ENCODE assay signal across 1 cellular context in the genomic region with DNA sequence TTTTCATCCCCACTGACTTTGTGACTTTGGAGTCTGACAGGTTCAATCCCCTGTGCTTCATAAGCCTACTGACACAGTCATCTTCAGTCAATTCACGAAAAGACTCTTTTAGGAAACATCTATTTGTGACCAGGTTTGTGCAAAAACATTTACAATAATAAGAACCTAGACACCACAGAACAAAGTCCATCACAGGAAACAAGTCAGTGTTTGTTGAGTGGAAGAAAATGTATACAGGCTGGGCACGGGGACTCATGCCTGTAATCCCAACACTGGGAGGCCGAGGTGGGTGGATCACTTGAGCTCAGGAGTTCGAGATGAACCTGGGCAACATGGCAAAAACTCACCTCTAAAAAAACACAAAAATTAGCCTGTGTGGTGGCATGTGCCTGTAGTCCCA.
TF ChIP-seq lines count a peak whose summit lies in the region.

No MANE protein-coding gene starts in this region.

TF ChIP-seq in HepG2, 621 proteins besides CTCF, POLR2A, EP300 and RAD21 (continued from another document and continues in another):
- TF ChIP-seq, protein P1, sequence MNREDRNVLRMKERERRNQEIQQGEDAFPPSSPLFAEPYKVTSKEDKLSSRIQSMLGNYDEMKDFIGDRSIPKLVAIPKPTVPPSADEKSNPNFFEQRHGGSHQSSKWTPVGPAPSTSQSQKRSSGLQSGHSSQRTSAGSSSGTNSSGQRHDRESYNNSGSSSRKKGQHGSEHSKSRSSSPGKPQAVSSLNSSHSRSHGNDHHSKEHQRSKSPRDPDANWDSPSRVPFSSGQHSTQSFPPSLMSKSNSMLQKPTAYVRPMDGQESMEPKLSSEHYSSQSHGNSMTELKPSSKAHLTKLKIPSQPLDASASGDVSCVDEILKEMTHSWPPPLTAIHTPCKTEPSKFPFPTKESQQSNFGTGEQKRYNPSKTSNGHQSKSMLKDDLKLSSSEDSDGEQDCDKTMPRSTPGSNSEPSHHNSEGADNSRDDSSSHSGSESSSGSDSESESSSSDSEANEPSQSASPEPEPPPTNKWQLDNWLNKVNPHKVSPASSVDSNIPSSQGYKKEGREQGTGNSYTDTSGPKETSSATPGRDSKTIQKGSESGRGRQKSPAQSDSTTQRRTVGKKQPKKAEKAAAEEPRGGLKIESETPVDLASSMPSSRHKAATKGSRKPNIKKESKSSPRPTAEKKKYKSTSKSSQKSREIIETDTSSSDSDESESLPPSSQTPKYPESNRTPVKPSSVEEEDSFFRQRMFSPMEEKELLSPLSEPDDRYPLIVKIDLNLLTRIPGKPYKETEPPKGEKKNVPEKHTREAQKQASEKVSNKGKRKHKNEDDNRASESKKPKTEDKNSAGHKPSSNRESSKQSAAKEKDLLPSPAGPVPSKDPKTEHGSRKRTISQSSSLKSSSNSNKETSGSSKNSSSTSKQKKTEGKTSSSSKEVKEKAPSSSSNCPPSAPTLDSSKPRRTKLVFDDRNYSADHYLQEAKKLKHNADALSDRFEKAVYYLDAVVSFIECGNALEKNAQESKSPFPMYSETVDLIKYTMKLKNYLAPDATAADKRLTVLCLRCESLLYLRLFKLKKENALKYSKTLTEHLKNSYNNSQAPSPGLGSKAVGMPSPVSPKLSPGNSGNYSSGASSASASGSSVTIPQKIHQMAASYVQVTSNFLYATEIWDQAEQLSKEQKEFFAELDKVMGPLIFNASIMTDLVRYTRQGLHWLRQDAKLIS (CRISPR knock-in tag; IDR thresholded peaks at IDR 0.05), result no peak
- TF ChIP-seq EED (CRISPR knock-in tag; IDR thresholded peaks at IDR 0.05), result no peak
- TF ChIP-seq SMAD3 (CRISPR knock-in tag; IDR thresholded peaks at IDR 0.05), result peak; percentile 71; the same call in 1 of the 2 replicates
- no peak for TF ChIP-seq ZNF441 (CRISPR knock-in tag; IDR thresholded peaks at IDR 0.05; ENCODE audit: borderline replicate concordance)
- TF ChIP-seq CENPT (CRISPR knock-in tag; IDR thresholded peaks at IDR 0.05; ENCODE audit: low read depth), result no peak
- TF ChIP-seq NCOA2 (CRISPR knock-in tag; IDR thresholded peaks at IDR 0.05), result peak; percentile 56; the same call in 1 of the 2 replicates
- peak; percentile 24; the same call in 1 of the 2 replicates for TF ChIP-seq HOXA3 (CRISPR knock-in tag; IDR thresholded peaks at IDR 0.05)
- no peak for TF ChIP-seq PTBP1 (IDR thresholded peaks at IDR 0.05; ENCODE audit: low read depth, low read length, poor library complexity, severe bottlenecking)
- TF ChIP-seq, protein P2, sequence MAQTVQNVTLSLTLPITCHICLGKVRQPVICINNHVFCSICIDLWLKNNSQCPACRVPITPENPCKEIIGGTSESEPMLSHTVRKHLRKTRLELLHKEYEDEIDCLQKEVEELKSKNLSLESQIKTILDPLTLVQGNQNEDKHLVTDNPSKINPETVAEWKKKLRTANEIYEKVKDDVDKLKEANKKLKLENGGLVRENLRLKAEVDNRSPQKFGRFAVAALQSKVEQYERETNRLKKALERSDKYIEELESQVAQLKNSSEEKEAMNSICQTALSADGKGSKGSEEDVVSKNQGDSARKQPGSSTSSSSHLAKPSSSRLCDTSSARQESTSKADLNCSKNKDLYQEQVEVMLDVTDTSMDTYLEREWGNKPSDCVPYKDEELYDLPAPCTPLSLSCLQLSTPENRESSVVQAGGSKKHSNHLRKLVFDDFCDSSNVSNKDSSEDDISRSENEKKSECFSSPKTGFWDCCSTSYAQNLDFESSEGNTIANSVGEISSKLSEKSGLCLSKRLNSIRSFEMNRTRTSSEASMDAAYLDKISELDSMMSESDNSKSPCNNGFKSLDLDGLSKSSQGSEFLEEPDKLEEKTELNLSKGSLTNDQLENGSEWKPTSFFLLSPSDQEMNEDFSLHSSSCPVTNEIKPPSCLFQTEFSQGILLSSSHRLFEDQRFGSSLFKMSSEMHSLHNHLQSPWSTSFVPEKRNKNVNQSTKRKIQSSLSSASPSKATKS (CRISPR knock-in tag; IDR thresholded peaks at IDR 0.05), result no peak
- TF ChIP-seq, protein P3, sequence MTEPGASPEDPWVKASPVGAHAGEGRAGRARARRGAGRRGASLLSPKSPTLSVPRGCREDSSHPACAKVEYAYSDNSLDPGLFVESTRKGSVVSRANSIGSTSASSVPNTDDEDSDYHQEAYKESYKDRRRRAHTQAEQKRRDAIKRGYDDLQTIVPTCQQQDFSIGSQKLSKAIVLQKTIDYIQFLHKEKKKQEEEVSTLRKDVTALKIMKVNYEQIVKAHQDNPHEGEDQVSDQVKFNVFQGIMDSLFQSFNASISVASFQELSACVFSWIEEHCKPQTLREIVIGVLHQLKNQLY (CRISPR knock-in tag; IDR thresholded peaks at IDR 0.05), result peak; percentile 38; the same call in 1 of the 2 replicates
- no peak for TF ChIP-seq FLYWCH1 (CRISPR knock-in tag; IDR thresholded peaks at IDR 0.05)
- TF ChIP-seq SP5 (CRISPR knock-in tag; IDR thresholded peaks at IDR 0.05; ENCODE audit: borderline replicate concordance, low read depth), result 0 out of 2 replicates have a peak, but pooled peaks have one; percentile 25
- peak; percentile 41; the same call in 1 of the 2 replicates for TF ChIP-seq TBX2 (CRISPR knock-in tag; IDR thresholded peaks at IDR 0.05; ENCODE audit: borderline replicate concordance)
- peak; percentile 76 for TF ChIP-seq RCOR2 (CRISPR knock-in tag; IDR thresholded peaks at IDR 0.05)
- TF ChIP-seq ZNF709 (CRISPR knock-in tag; IDR thresholded peaks at IDR 0.05), result no peak
- no peak for TF ChIP-seq CBX1 (IDR thresholded peaks at IDR 0.05; ENCODE audit: low read depth)
- TF ChIP-seq, protein P4, sequence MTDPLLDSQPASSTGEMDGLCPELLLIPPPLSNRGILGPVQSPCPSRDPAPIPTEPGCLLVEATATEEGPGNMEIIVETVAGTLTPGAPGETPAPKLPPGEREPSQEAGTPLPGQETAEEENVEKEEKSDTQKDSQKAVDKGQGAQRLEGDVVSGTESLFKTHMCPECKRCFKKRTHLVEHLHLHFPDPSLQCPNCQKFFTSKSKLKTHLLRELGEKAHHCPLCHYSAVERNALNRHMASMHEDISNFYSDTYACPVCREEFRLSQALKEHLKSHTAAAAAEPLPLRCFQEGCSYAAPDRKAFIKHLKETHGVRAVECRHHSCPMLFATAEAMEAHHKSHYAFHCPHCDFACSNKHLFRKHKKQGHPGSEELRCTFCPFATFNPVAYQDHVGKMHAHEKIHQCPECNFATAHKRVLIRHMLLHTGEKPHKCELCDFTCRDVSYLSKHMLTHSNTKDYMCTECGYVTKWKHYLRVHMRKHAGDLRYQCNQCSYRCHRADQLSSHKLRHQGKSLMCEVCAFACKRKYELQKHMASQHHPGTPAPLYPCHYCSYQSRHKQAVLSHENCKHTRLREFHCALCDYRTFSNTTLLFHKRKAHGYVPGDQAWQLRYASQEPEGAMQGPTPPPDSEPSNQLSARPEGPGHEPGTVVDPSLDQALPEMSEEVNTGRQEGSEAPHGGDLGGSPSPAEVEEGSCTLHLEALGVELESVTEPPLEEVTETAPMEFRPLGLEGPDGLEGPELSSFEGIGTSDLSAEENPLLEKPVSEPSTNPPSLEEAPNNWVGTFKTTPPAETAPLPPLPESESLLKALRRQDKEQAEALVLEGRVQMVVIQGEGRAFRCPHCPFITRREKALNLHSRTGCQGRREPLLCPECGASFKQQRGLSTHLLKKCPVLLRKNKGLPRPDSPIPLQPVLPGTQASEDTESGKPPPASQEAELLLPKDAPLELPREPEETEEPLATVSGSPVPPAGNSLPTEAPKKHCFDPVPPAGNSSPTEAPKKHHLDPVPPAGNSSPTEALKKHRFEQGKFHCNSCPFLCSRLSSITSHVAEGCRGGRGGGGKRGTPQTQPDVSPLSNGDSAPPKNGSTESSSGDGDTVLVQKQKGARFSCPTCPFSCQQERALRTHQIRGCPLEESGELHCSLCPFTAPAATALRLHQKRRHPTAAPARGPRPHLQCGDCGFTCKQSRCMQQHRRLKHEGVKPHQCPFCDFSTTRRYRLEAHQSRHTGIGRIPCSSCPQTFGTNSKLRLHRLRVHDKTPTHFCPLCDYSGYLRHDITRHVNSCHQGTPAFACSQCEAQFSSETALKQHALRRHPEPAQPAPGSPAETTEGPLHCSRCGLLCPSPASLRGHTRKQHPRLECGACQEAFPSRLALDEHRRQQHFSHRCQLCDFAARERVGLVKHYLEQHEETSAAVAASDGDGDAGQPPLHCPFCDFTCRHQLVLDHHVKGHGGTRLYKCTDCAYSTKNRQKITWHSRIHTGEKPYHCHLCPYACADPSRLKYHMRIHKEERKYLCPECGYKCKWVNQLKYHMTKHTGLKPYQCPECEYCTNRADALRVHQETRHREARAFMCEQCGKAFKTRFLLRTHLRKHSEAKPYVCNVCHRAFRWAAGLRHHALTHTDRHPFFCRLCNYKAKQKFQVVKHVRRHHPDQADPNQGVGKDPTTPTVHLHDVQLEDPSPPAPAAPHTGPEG (CRISPR knock-in tag; IDR thresholded peaks at IDR 0.05), result no peak
- TF ChIP-seq BRD4 (CRISPR knock-in tag; IDR thresholded peaks at IDR 0.05), result no peak
- TF ChIP-seq, protein P5, sequence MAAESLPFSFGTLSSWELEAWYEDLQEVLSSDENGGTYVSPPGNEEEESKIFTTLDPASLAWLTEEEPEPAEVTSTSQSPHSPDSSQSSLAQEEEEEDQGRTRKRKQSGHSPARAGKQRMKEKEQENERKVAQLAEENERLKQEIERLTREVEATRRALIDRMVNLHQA (CRISPR knock-in tag; IDR thresholded peaks at IDR 0.05), result no peak
- TF ChIP-seq ZMYM4 (CRISPR knock-in tag; IDR thresholded peaks at IDR 0.05), result 0 out of 2 replicates have a peak, but pooled peaks have one; percentile 16
- no peak for TF ChIP-seq RARG (CRISPR knock-in tag; IDR thresholded peaks at IDR 0.05; ENCODE audit: low read depth)
- TF ChIP-seq RBM22 (optimal IDR thresholded peaks at IDR 0.05; ENCODE audit: low read length), result no peak
- TF ChIP-seq ZNF207 (IDR thresholded peaks at IDR 0.05; ENCODE audit: borderline replicate concordance), result no peak
- TF ChIP-seq ZSCAN25 (CRISPR knock-in tag; IDR thresholded peaks at IDR 0.05), result no peak
- no peak for TF ChIP-seq ZNF556 (CRISPR knock-in tag; IDR thresholded peaks at IDR 0.05; ENCODE audit: borderline replicate concordance)
- no peak for TF ChIP-seq ZBTB3 (CRISPR knock-in tag; IDR thresholded peaks at IDR 0.05; ENCODE audit: borderline replicate concordance, low read depth)
- TF ChIP-seq ZNF333 (CRISPR knock-in tag; IDR thresholded peaks at IDR 0.05; ENCODE audit: borderline replicate concordance), result no peak
- TF ChIP-seq MATR3 (CRISPR knock-in tag; IDR thresholded peaks at IDR 0.05), result no peak
- TF ChIP-seq, protein P6, sequence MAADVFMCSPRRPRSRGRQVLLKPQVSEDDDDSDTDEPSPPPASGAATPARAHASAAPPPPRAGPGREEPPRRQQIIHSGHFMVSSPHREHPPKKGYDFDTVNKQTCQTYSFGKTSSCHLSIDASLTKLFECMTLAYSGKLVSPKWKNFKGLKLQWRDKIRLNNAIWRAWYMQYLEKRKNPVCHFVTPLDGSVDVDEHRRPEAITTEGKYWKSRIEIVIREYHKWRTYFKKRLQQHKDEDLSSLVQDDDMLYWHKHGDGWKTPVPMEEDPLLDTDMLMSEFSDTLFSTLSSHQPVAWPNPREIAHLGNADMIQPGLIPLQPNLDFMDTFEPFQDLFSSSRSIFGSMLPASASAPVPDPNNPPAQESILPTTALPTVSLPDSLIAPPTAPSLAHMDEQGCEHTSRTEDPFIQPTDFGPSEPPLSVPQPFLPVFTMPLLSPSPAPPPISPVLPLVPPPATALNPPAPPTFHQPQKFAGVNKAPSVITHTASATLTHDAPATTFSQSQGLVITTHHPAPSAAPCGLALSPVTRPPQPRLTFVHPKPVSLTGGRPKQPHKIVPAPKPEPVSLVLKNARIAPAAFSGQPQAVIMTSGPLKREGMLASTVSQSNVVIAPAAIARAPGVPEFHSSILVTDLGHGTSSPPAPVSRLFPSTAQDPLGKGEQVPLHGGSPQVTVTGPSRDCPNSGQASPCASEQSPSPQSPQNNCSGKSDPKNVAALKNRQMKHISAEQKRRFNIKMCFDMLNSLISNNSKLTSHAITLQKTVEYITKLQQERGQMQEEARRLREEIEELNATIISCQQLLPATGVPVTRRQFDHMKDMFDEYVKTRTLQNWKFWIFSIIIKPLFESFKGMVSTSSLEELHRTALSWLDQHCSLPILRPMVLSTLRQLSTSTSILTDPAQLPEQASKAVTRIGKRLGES (CRISPR knock-in tag; IDR thresholded peaks at IDR 0.05; ENCODE audit: borderline replicate concordance), result no peak
- no peak for TF ChIP-seq ZEB1 (IDR thresholded peaks at IDR 0.05; ENCODE audit: insufficient replicate concordance, low read depth)
- TF ChIP-seq, protein P7, sequence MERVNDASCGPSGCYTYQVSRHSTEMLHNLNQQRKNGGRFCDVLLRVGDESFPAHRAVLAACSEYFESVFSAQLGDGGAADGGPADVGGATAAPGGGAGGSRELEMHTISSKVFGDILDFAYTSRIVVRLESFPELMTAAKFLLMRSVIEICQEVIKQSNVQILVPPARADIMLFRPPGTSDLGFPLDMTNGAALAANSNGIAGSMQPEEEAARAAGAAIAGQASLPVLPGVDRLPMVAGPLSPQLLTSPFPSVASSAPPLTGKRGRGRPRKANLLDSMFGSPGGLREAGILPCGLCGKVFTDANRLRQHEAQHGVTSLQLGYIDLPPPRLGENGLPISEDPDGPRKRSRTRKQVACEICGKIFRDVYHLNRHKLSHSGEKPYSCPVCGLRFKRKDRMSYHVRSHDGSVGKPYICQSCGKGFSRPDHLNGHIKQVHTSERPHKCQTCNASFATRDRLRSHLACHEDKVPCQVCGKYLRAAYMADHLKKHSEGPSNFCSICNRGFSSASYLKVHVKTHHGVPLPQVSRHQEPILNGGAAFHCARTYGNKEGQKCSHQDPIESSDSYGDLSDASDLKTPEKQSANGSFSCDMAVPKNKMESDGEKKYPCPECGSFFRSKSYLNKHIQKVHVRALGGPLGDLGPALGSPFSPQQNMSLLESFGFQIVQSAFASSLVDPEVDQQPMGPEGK (CRISPR knock-in tag; IDR thresholded peaks at IDR 0.05), result no peak
- TF ChIP-seq ZNF616 (CRISPR knock-in tag; IDR thresholded peaks at IDR 0.05; ENCODE audit: low read depth), result no peak
- peak; percentile 52; the same call in 1 of the 2 replicates for TF ChIP-seq PITX1 (CRISPR knock-in tag; IDR thresholded peaks at IDR 0.05)
- TF ChIP-seq, protein P8, sequence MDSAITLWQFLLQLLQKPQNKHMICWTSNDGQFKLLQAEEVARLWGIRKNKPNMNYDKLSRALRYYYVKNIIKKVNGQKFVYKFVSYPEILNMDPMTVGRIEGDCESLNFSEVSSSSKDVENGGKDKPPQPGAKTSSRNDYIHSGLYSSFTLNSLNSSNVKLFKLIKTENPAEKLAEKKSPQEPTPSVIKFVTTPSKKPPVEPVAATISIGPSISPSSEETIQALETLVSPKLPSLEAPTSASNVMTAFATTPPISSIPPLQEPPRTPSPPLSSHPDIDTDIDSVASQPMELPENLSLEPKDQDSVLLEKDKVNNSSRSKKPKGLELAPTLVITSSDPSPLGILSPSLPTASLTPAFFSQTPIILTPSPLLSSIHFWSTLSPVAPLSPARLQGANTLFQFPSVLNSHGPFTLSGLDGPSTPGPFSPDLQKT (CRISPR knock-in tag; IDR thresholded peaks at IDR 0.05; ENCODE audit: borderline replicate concordance), result no peak
- TF ChIP-seq ZNF510 (CRISPR knock-in tag; IDR thresholded peaks at IDR 0.05; ENCODE audit: low read depth), result no peak
